2 cellular contexts compared by ENCODE assay signal in the genomic region with DNA sequence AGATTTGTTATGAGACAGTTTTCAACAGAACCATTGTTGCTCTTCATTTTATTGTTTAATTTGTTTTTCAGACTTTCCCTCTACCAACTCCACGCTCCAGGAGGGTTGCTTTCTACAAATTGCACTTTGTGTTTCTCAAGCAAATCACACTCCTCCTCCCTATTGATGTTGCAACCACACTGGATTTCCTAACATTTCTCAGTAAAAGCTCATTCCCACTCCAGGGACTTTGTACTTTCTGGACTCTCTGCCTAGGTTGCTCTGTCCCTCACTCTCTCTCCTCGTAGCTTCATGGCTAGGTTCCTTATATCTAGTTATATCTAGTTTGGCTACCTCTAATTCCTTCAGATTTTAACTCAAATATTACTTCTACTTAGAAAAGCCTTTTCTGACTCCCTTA.
A peak's percentile ranks its signal among the peaks of the same experiment; 100 is the strongest.
TF ChIP-seq lines count a peak whose summit lies in the region.

No MANE protein-coding gene starts in this region.

TF ChIP-seq in K562, 482 proteins besides CTCF, POLR2A, EP300 and RAD21:
- no peak for TF ChIP-seq ESRRB (CRISPR knock-in tag; IDR thresholded peaks at IDR 0.05; ENCODE audit: borderline replicate concordance)
- peak; percentile 70 for TF ChIP-seq CEBPB (tag; IDR thresholded peaks at IDR 0.05)
- TF ChIP-seq NFRKB (IDR thresholded peaks at IDR 0.05; ENCODE audit: low read depth): no peak
- no peak for TF ChIP-seq FOS (IDR thresholded peaks at IDR 0.05; ENCODE audit: extremely low read depth, insufficient read length)

TF ChIP-seq in liver, 16 proteins besides CTCF, POLR2A, EP300 and RAD21:
- TF ChIP-seq FOXA2 (IDR thresholded peaks at IDR 0.05): no peak
- peak; percentile 73 to 88 for TF ChIP-seq JUND (IDR thresholded peaks at IDR 0.05)
- no peak for TF ChIP-seq FOXA1 (IDR thresholded peaks at IDR 0.05)
- TF ChIP-seq, protein P1, sequence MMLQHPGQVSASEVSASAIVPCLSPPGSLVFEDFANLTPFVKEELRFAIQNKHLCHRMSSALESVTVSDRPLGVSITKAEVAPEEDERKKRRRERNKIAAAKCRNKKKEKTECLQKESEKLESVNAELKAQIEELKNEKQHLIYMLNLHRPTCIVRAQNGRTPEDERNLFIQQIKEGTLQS (IDR thresholded peaks at IDR 0.05): peak; percentile 43
- TF ChIP-seq, protein P2, sequence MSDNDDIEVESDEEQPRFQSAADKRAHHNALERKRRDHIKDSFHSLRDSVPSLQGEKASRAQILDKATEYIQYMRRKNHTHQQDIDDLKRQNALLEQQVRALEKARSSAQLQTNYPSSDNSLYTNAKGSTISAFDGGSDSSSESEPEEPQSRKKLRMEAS (IDR thresholded peaks at IDR 0.05): peak; percentile 60
- TF ChIP-seq NR2F2 (IDR thresholded peaks at IDR 0.05): no peak
- TF ChIP-seq, protein P3, sequence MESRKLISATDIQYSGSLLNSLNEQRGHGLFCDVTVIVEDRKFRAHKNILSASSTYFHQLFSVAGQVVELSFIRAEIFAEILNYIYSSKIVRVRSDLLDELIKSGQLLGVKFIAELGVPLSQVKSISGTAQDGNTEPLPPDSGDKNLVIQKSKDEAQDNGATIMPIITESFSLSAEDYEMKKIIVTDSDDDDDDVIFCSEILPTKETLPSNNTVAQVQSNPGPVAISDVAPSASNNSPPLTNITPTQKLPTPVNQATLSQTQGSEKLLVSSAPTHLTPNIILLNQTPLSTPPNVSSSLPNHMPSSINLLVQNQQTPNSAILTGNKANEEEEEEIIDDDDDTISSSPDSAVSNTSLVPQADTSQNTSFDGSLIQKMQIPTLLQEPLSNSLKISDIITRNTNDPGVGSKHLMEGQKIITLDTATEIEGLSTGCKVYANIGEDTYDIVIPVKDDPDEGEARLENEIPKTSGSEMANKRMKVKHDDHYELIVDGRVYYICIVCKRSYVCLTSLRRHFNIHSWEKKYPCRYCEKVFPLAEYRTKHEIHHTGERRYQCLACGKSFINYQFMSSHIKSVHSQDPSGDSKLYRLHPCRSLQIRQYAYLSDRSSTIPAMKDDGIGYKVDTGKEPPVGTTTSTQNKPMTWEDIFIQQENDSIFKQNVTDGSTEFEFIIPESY (IDR thresholded peaks at IDR 0.05): peak; percentile 64
- TF ChIP-seq YY1 (IDR thresholded peaks at IDR 0.05): peak; percentile 46
- TF ChIP-seq HNF4A (conservative IDR thresholded peaks at IDR 0.05): peak; percentile 98 to 99
- TF ChIP-seq, protein P4, sequence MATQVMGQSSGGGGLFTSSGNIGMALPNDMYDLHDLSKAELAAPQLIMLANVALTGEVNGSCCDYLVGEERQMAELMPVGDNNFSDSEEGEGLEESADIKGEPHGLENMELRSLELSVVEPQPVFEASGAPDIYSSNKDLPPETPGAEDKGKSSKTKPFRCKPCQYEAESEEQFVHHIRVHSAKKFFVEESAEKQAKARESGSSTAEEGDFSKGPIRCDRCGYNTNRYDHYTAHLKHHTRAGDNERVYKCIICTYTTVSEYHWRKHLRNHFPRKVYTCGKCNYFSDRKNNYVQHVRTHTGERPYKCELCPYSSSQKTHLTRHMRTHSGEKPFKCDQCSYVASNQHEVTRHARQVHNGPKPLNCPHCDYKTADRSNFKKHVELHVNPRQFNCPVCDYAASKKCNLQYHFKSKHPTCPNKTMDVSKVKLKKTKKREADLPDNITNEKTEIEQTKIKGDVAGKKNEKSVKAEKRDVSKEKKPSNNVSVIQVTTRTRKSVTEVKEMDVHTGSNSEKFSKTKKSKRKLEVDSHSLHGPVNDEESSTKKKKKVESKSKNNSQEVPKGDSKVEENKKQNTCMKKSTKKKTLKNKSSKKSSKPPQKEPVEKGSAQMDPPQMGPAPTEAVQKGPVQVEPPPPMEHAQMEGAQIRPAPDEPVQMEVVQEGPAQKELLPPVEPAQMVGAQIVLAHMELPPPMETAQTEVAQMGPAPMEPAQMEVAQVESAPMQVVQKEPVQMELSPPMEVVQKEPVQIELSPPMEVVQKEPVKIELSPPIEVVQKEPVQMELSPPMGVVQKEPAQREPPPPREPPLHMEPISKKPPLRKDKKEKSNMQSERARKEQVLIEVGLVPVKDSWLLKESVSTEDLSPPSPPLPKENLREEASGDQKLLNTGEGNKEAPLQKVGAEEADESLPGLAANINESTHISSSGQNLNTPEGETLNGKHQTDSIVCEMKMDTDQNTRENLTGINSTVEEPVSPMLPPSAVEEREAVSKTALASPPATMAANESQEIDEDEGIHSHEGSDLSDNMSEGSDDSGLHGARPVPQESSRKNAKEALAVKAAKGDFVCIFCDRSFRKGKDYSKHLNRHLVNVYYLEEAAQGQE (IDR thresholded peaks at IDR 0.05): peak; percentile 50
- no peak for TF ChIP-seq EGR1 (IDR thresholded peaks at IDR 0.05; ENCODE audit: low read depth in 2 of 2)
- peak; percentile 97 for TF ChIP-seq HNF4G (IDR thresholded peaks at IDR 0.05)
- peak; percentile 92 for TF ChIP-seq SP1 (IDR thresholded peaks at IDR 0.05)
- TF ChIP-seq RXRA (IDR thresholded peaks at IDR 0.05): peak; percentile 62 to 85
- TF ChIP-seq GABPA (IDR thresholded peaks at IDR 0.05 in 1 of 2, conservative IDR thresholded peaks at IDR 0.05 in 1 of 2): peak in 1 of 2 donors; percentile 28
- TF ChIP-seq TAF1 (conservative IDR thresholded peaks at IDR 0.05): no peak
